Comparison of ENCODE assay signal across 10 cellular contexts in the genomic region with DNA sequence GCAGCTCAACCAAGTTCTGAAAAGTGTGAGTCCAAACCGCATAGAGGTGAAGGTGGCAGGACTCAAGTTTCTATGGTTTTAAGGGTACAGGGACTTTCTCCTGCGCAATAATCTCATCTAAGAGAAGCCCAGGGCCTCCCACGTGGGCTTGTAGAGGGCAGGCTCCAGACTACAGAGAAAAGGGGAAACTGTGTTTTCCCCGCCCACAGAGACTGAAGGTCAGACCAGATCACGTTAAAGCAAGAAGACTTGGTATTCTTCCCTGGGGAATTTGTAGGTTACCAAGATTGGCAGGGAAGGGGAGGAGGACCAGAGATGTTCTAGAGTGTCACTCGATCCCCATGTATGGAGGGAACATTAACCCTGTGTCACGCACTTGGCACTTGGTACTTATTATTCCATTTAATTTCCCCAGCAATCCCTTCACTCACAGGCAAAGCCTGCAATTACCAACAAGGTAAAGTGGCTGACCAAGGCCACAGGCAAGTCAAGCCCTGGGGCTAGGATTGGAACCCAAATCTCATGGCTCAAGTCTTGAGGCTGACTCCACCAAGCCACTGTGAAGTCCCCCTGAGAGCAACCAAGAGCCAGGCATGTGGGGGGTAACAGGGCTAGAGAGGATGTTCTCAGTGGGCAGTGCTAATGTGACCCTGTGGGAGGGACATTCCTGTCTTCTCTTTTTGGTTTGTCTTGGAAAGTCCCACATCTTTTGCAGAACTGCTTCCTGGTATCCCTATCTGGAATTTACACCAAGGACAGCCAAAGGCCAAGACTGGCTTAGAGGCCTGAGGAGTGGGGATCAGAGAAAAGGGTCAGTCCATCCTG. TPM values are rescaled to one million over a fixed set of nuclear protein-coding genes. Genes with fewer than 3 reads are reported as not detected.
DNase-seq lines count a peak whose midpoint lies in the region; ATAC-seq and TF ChIP-seq lines count a peak whose summit lies in the region.
"Had no signal": no experiment of that assay in that cellular context is flagged by ENCODE, and none has a peak within 500 bp of the region (broad histone marks: within the 10 kb centered on the region; RNA-seq: fewer than 3 reads in every experiment).

No MANE protein-coding gene starts in this region.

- no peak overlapping the region for H3K27ac ChIP-seq in MM.1S (ENCODE audit: low read length)
- H3K27ac ChIP-seq: thoracic aorta had no signal

- H3K9me3 ChIP-seq in MM.1S (replicated peaks; ENCODE audit: insufficient read depth, low read length) = no peaks in the 10 kb centered on the region

- H3K4me1 Mint-ChIP-seq in chondrocyte (ENCODE audit: low read depth) = peaks cover 13% of the 10 kb centered on the region

- H3K79me2 ChIP-seq in MM.1S (ENCODE audit: low read length) = no peaks in the 10 kb centered on the region

- no peaks in the 10 kb centered on the region for H3F3A ChIP-seq in MM.1S (ENCODE audit: insufficient read depth, low read length)

- H3K27ac Mint-ChIP-seq in chondrocyte (ENCODE audit: unreplicated experiment) = no peak overlapping the region

- DNase-seq in GM10248 (ENCODE audit: extremely low spot score) = peak; percentile 73
- peak; percentile 11 for DNase-seq in chondrocyte (ENCODE audit: low spot score)
- no peak for DNase-seq in MM.1S
- no peak for DNase-seq in DMS153 treated with DMSO at 0.1 percent for 48 hours (lab: John Stamatoyannopoulos, UW; ENCODE audit: unreplicated experiment)
- no peak for DNase-seq in cerebellum (ENCODE audit: low spot score)
- no peak for DNase-seq in stimulated activated CD4-positive, alpha-beta T cell treated with anti-CD3 and anti-CD28 coated beads, Interleukin-2, amount 100 ng/mL, for 24 hours
- DNase-seq: NCI-H1105 treated with DMSO at 0.1 percent for 48 hours had no signal

- no peak overlapping the region for H3K9ac ChIP-seq in MM.1S (ENCODE audit: low read length)

- ATAC-seq in GM21367 (IDR thresholded peaks at IDR 0.05; ENCODE audit: unreplicated experiment) (peak; percentile 75), HG03442 (IDR thresholded peaks at IDR 0.05; ENCODE audit: unreplicated experiment) (peak; percentile 62)

- H3K27me3 Mint-ChIP-seq in chondrocyte (ENCODE audit: low read depth) = peaks cover 6% of the 10 kb centered on the region

- no peaks in the 10 kb centered on the region for H3K4me1 ChIP-seq in MM.1S (ENCODE audit: low read length)

- H3K9me3 Mint-ChIP-seq in chondrocyte (ENCODE audit: low read depth) = peaks cover 3% of the 10 kb centered on the region

- CTCF ChIA-PET in GM10248 (lab: Yijun Ruan, JAX) = interaction anchor here (1.4 kb wide), 1 partner anchor 22 kb away, joined by 4 read pairs; no protein-coding TSS in a partner anchor

- POLR2A ChIA-PET in GM10248 (lab: Yijun Ruan, JAX) = interaction anchor here (1.3 kb wide), 1 partner anchor 15 kb away, joined by 4 read pairs; no protein-coding TSS in a partner anchor

- H3K36me3 Mint-ChIP-seq in chondrocyte (ENCODE audit: low read depth) = no peaks in the 10 kb centered on the region

- TF ChIP-seq CTCF in GM10248 (IDR thresholded peaks at IDR 0.05; ENCODE audit: control extremely low read depth, extremely low read depth, low read depth, missing control alignments) = no peak
- TF ChIP-seq CTCF in chondrocyte (IDR thresholded peaks at IDR 0.05) = no peak
- no peak for TF ChIP-seq CTCF in MM.1S (IDR thresholded peaks at IDR 0.05; ENCODE audit: low read length)

- H3K4me2 ChIP-seq in MM.1S (ENCODE audit: low read depth, low read length) = no peak overlapping the region

- no peak overlapping the region for H3K4me3 ChIP-seq in MM.1S (ENCODE audit: low read length)
- H3K4me3 ChIP-seq: thoracic aorta had no signal

- no peaks in the 10 kb centered on the region for H3K36me3 ChIP-seq in MM.1S (replicated peaks; ENCODE audit: insufficient read depth, low read length)
- H3K36me3 ChIP-seq: thoracic aorta had no signal

- H2AFZ ChIP-seq in MM.1S (ENCODE audit: low read length) = no peak overlapping the region

- no peaks in the 10 kb centered on the region for H3K9me2 ChIP-seq in MM.1S (replicated peaks; ENCODE audit: insufficient read depth, low read length)

- no peaks in the 10 kb centered on the region for H3K27me3 ChIP-seq in MM.1S (replicated peaks; ENCODE audit: insufficient read depth, low read length)

- H4K20me1 ChIP-seq in MM.1S (ENCODE audit: insufficient read depth, low read length) = no peaks in the 10 kb centered on the region

- H3K4me3 Mint-ChIP-seq in chondrocyte (ENCODE audit: unreplicated experiment) = no peak overlapping the region

RNA-seq across cellular contexts. Expression of gene NEK6, which starts 18.3 kb away (rescaled TPM):
- total RNA-seq in chondrocyte (99.9 to 110 TPM (median 107 TPM) in 3 replicates), cerebellum (18.9 TPM)

Comparison
In these comparisons a context has a peak if more than half of its experiments do, and no peak if none do; other contexts are left out.
1. DNase-seq: peak in GM10248 (single experiment) and chondrocyte (single experiment); none in MM.1S (single experiment), DMS153 treated with DMSO at 0.1 percent for 48 hours (single experiment), cerebellum (single experiment) and stimulated activated CD4-positive, alpha-beta T cell treated with anti-CD3 and anti-CD28 coated beads, Interleukin-2, amount 100 ng/mL, for 24 hours (0 of 2).